In the genomic region with DNA sequence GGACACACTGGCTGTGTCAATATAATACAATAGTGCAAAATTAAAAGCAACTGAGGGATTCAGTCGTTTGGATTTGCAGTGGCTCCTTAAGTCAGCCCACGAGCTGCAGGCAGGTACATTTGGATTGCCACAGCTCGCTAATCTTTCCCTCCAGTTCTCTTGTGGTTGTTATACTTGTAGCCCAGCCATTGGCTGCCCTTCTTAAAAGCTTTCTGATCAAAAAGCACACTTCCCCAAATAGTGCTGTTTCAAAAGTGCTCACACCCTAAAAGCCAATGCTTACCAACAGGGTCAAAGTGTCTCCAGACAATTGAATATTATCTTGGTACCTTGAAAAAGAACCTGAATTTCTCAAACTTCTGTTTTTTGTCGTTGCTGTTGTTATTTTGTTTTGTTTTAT, we compare ENCODE assay signal across 26 cellular contexts.
"Had no signal": no experiment of that assay in that cellular context is flagged by ENCODE, and none has a peak within 500 bp of the region (broad histone marks: within the 10 kb centered on the region; RNA-seq: fewer than 3 reads in every experiment).

No MANE protein-coding gene starts in this region.

- H3K27me3 Mint-ChIP-seq: activated CD8-positive, alpha-beta memory T cell treated with anti-CD3 and anti-CD28 coated beads, Interleukin-2, amount 10 ng/mL, durations not matched to agents 7 days and 5 days; activated CD8-positive, alpha-beta T cell treated with anti-CD3 and anti-CD28 coated beads for 36 hours; activated naive CD8-positive, alpha-beta T cell treated with anti-CD3 and anti-CD28 coated beads, Interleukin-2, amount 50 U/mL, for 24 hours; progenitor cell of endocrine pancreas had no signal

- H3K9me3 Mint-ChIP-seq: endodermal cell, mesothelial cell of epicardium had no signal

- H3K27me3 ChIP-seq: body of pancreas, cardiac muscle cell, esophagus squamous epithelium, gastrocnemius medialis, right atrium auricular region, thyroid gland, upper lobe of right lung had no signal

- H3K4me3 Mint-ChIP-seq: activated CD8-positive, alpha-beta memory T cell treated with anti-CD3 and anti-CD28 coated beads, Interleukin-2, amount 10 ng/mL, durations not matched to agents 7 days and 5 days; activated CD8-positive, alpha-beta T cell treated with anti-CD3 and anti-CD28 coated beads for 36 hours; activated naive CD8-positive, alpha-beta T cell treated with anti-CD3 and anti-CD28 coated beads, Interleukin-2, amount 50 U/mL, for 24 hours; endodermal cell; mesothelial cell of epicardium; naive thymus-derived CD8-positive, alpha-beta T cell; T-helper 2 cell treated with Interferon-gamma antibody and Interleukin-4, amounts not matched to agents 5 μg/mL and 100 μg/mL, for 36 hours had no signal

- DNase-seq: activated CD4-positive, alpha-beta T cell treated with anti-CD3 and anti-CD28 coated beads for 48 hours; activated CD4-positive, CD25-positive, alpha-beta regulatory T cell; activated CD8-positive, alpha-beta memory T cell treated with anti-CD3 and anti-CD28 coated beads, Interleukin-2, amount 10 ng/mL, durations not matched to agents 7 days and 5 days; activated CD8-positive, alpha-beta T cell treated with anti-CD3 and anti-CD28 coated beads for 36 hours; activated effector memory CD4-positive, alpha-beta T cell treated with anti-CD3 and anti-CD28 coated beads, Interleukin-2, amount 50 U/mL, for 16 hours; activated naive CD4-positive, alpha-beta T cell treated with anti-CD3 and anti-CD28 coated beads, Interleukin-2, amount 50 U/mL, for 16 hours; activated naive CD8-positive, alpha-beta T cell treated with anti-CD3 and anti-CD28 coated beads, Interleukin-2, amount 50 U/mL, for 24 hours; activated T-cell treated with anti-CD3 and anti-CD28 coated beads for 4 hours; anterior cingulate cortex; body of pancreas; cortex of kidney; endodermal cell; esophagus squamous epithelium; gastrocnemius medialis; left ventricle myocardium superior; mammary epithelial cell; naive thymus-derived CD8-positive, alpha-beta T cell; stimulated activated CD4-positive, alpha-beta T cell treated with anti-CD3 and anti-CD28 coated beads, Interleukin-4, amount 100 ng/mL, for 24 hours; stimulated activated naive CD8-positive, alpha-beta T cell treated with anti-CD3 and anti-CD28 coated beads, Interleukin-15, Interleukin-2, amounts not matched to agents 100 U/mL and 50 U/mL, for 24 hours; thyroid gland; upper lobe of right lung had no signal

- H3K36me3 Mint-ChIP-seq: activated CD8-positive, alpha-beta memory T cell treated with anti-CD3 and anti-CD28 coated beads, Interleukin-2, amount 10 ng/mL, durations not matched to agents 7 days and 5 days; mesothelial cell of epicardium; naive thymus-derived CD8-positive, alpha-beta T cell had no signal

- H3K4me1 Mint-ChIP-seq: activated CD8-positive, alpha-beta memory T cell treated with anti-CD3 and anti-CD28 coated beads, Interleukin-2, amount 10 ng/mL, durations not matched to agents 7 days and 5 days; activated naive CD8-positive, alpha-beta T cell treated with anti-CD3 and anti-CD28 coated beads, Interleukin-2, amount 50 U/mL, for 24 hours; endodermal cell; mesothelial cell of epicardium; naive thymus-derived CD8-positive, alpha-beta T cell had no signal

- H3K36me3 ChIP-seq: cardiac muscle cell, esophagus squamous epithelium, gastrocnemius medialis, right atrium auricular region, thyroid gland, upper lobe of right lung had no signal

- H3K4me1 ChIP-seq: body of pancreas, esophagus squamous epithelium, gastrocnemius medialis, right atrium auricular region, thyroid gland, upper lobe of right lung had no signal

- H3K27ac ChIP-seq: body of pancreas, cardiac muscle cell, esophagus squamous epithelium, gastrocnemius medialis, right atrium auricular region, thyroid gland, upper lobe of right lung had no signal

- ATAC-seq: activated CD8-positive, alpha-beta memory T cell treated with anti-CD3 and anti-CD28 coated beads, Interleukin-2, amount 10 ng/mL, durations not matched to agents 7 days and 5 days; activated CD8-positive, alpha-beta T cell treated with anti-CD3 and anti-CD28 coated beads for 36 hours; activated naive CD8-positive, alpha-beta T cell treated with anti-CD3 and anti-CD28 coated beads, Interleukin-2, amount 50 U/mL, for 24 hours; body of pancreas; gastrocnemius medialis; left ventricle myocardium superior; naive thymus-derived CD8-positive, alpha-beta T cell; stimulated activated naive CD8-positive, alpha-beta T cell treated with anti-CD3 and anti-CD28 coated beads, Interleukin-15, Interleukin-2, amounts not matched to agents 100 U/mL and 50 U/mL, for 24 hours; upper lobe of right lung had no signal

- H3K4me3 ChIP-seq: body of pancreas, cardiac muscle cell, esophagus squamous epithelium, gastrocnemius medialis, right atrium auricular region, thyroid gland, upper lobe of right lung had no signal

- H3K27ac Mint-ChIP-seq: activated CD8-positive, alpha-beta memory T cell treated with anti-CD3 and anti-CD28 coated beads, Interleukin-2, amount 10 ng/mL, durations not matched to agents 7 days and 5 days; activated CD8-positive, alpha-beta T cell treated with anti-CD3 and anti-CD28 coated beads for 36 hours; activated naive CD8-positive, alpha-beta T cell treated with anti-CD3 and anti-CD28 coated beads, Interleukin-2, amount 50 U/mL, for 24 hours; endodermal cell; mesothelial cell of epicardium; naive thymus-derived CD8-positive, alpha-beta T cell; progenitor cell of endocrine pancreas; T-helper 2 cell treated with Interferon-gamma antibody and Interleukin-4, amounts not matched to agents 5 μg/mL and 100 μg/mL, for 36 hours had no signal

- H3K9me3 ChIP-seq: body of pancreas, esophagus squamous epithelium, gastrocnemius medialis, right atrium auricular region, thyroid gland, upper lobe of right lung had no signal
